1 cellular context compared by ENCODE assay signal in the genomic region with DNA sequence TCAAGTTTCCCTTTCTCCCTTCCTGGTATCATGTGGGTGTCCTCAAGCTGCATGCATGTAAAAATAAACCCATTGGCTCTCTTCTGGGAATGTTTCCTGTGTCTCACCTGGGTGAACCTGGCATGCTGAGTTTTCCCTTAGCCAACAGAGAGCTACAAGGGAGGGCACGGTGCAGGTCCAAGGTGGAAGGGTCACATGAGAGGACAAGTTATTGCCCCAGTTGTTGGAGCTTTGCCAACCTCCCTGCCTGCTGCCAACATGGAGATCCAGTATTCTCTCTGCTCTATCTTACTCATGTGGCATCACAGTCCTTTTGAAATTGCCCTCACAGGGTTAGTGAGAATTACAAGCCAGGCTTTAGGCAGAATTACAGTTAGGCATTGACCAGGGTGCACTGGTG.
TF ChIP-seq lines count a peak whose summit lies in the region.

No MANE protein-coding gene starts in this region.

TF ChIP-seq in H1, 55 proteins besides CTCF, POLR2A, EP300 and RAD21:
- no peak for TF ChIP-seq SIRT6 (IDR thresholded peaks at IDR 0.05; ENCODE audit: low read length)
- no peak for TF ChIP-seq RFX5 (IDR thresholded peaks at IDR 0.05; ENCODE audit: borderline replicate concordance, low read depth, low read length)
- TF ChIP-seq HDAC6 (IDR thresholded peaks at IDR 0.05; ENCODE audit: low read depth, low read length): no peak
- TF ChIP-seq, protein P1, sequence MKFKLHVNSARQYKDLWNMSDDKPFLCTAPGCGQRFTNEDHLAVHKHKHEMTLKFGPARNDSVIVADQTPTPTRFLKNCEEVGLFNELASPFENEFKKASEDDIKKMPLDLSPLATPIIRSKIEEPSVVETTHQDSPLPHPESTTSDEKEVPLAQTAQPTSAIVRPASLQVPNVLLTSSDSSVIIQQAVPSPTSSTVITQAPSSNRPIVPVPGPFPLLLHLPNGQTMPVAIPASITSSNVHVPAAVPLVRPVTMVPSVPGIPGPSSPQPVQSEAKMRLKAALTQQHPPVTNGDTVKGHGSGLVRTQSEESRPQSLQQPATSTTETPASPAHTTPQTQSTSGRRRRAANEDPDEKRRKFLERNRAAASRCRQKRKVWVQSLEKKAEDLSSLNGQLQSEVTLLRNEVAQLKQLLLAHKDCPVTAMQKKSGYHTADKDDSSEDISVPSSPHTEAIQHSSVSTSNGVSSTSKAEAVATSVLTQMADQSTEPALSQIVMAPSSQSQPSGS (IDR thresholded peaks at IDR 0.05; ENCODE audit: low read length): no peak
